ENCODE assay signal across 12 cellular contexts in genomic region chrX:28586291-28586690, GRCh38. TPM values are rescaled to one million over a fixed set of nuclear protein-coding genes. Genes with fewer than 3 reads are reported as not detected.
DNase-seq lines count a peak whose midpoint lies in the region; ATAC-seq and TF ChIP-seq lines count a peak whose summit lies in the region.
"Had no signal": no experiment of that assay in that cellular context is flagged by ENCODE, and none has a peak within 500 bp of the region (broad histone marks: within the 10 kb centered on the region; RNA-seq: fewer than 3 reads in every experiment).

No MANE protein-coding gene starts in this region.

- no peaks in the 10 kb centered on the region for H4K20me1 ChIP-seq in PC-9 (ENCODE audit: insufficient read depth)
- H4K20me1 ChIP-seq: BLaER1 had no signal

- H3K27ac ChIP-seq in PC-9 (no peak overlapping the region), foreskin keratinocyte (no peak overlapping the region)
- H3K27ac ChIP-seq: BLaER1, spleen had no signal

- no peaks in the 10 kb centered on the region for H3F3A ChIP-seq in PC-9 (ENCODE audit: insufficient read depth, low read depth)

- peak overlapping the region; percentile 42; the same call in 1 of the 2 replicates for H3K4me2 ChIP-seq in PC-9
- H3K4me2 ChIP-seq: BLaER1 had no signal

- H3K4me1 ChIP-seq in PC-9 (replicated peaks; ENCODE audit: insufficient read depth), result no peaks in the 10 kb centered on the region
- no peaks in the 10 kb centered on the region for H3K4me1 ChIP-seq in foreskin keratinocyte
- H3K4me1 ChIP-seq: BLaER1, spleen had no signal

- no peak overlapping the region for H3K4me3 ChIP-seq in PC-9
- H3K4me3 ChIP-seq: BLaER1 had no signal

- POLR2A ChIA-PET in PC-9 (lab: Charles Lee; ENCODE audit: unreplicated experiment), result no interaction called here

- no peak overlapping the region for H3K4me3 Mint-ChIP-seq in nephron progenitor cell
- H3K4me3 Mint-ChIP-seq in type B pancreatic cell, result no peak overlapping the region
- H3K4me3 Mint-ChIP-seq: T-helper 1 cell treated with Interleukin-12 subunit alpha and Interleukin-12 subunit beta and Interleukin-4 antibody, amounts not matched to agents 30 μg/mL and 1 μg/mL, for 36 hours had no signal

- no peak overlapping the region for H2AFZ ChIP-seq in PC-9

- TF ChIP-seq CTCF in PC-9 (conservative IDR thresholded peaks at IDR 0.05) (no peak), foreskin keratinocyte (conservative IDR thresholded peaks at IDR 0.05) (no peak), nephron progenitor cell (IDR thresholded peaks at IDR 0.05) (no peak), type B pancreatic cell (conservative IDR thresholded peaks at IDR 0.05) (no peak)

- H3K36me3 Mint-ChIP-seq in nephron progenitor cell (ENCODE audit: low read depth) (no peaks in the 10 kb centered on the region), type B pancreatic cell (no peaks in the 10 kb centered on the region)

- peak overlapping the region; percentile 47 for H3K27ac Mint-ChIP-seq in nephron progenitor cell
- no peak overlapping the region for H3K27ac Mint-ChIP-seq in type B pancreatic cell
- H3K27ac Mint-ChIP-seq: T-helper 1 cell treated with Interleukin-12 subunit alpha and Interleukin-12 subunit beta and Interleukin-4 antibody, amounts not matched to agents 30 μg/mL and 1 μg/mL, for 36 hours had no signal

- BruUV-seq in PC-9 (replicated peaks; lab: Mats Ljungman, UMichigan), result no TSS peak

- H3K4me1 Mint-ChIP-seq in nephron progenitor cell (peaks cover 11% of the 10 kb centered on the region), type B pancreatic cell (ENCODE audit: unreplicated experiment) (peaks cover 17% of the 10 kb centered on the region)

- DNase-seq in A172 (ENCODE audit: low spot score) (peak; percentile 23), PC-9 (peak in 1 of 2 experiments; percentile 2), foreskin keratinocyte (no peak), nephron progenitor cell (peak; percentile 62), NCI-H2171 (lab: John Stamatoyannopoulos, UW) (no peak), type B pancreatic cell (ENCODE audit: extremely low spot score, unreplicated experiment) (no peak)
- DNase-seq: activated T-cell treated with anti-CD3 and anti-CD28 coated beads, Interleukin-2, amount 50 U/mL, for 48 hours; spleen had no signal

- H3K27me3 ChIP-seq in PC-9 (ENCODE audit: insufficient read depth, low read depth) (no peaks in the 10 kb centered on the region), foreskin keratinocyte (no peaks in the 10 kb centered on the region)
- H3K27me3 ChIP-seq: BLaER1 had no signal

- no peaks in the 10 kb centered on the region for H3K9me3 Mint-ChIP-seq in nephron progenitor cell
- H3K9me3 Mint-ChIP-seq in type B pancreatic cell, result no peaks in the 10 kb centered on the region
- H3K9me3 Mint-ChIP-seq: T-helper 1 cell treated with Interleukin-12 subunit alpha and Interleukin-12 subunit beta and Interleukin-4 antibody, amounts not matched to agents 30 μg/mL and 1 μg/mL, for 36 hours had no signal

- no peaks in the 10 kb centered on the region for H3K79me2 ChIP-seq in PC-9 (ENCODE audit: low read depth)

- ATAC-seq in foreskin keratinocyte, result peak; percentile 36
- no peak for ATAC-seq in GM21825 (IDR thresholded peaks at IDR 0.05; ENCODE audit: unreplicated experiment)
- ATAC-seq in GM18498 (IDR thresholded peaks at IDR 0.05; ENCODE audit: unreplicated experiment), result no peak

- H3K9me3 ChIP-seq in PC-9 (ENCODE audit: insufficient read depth, low read depth), result no peaks in the 10 kb centered on the region
- H3K9me3 ChIP-seq: BLaER1, spleen had no signal

- intact Hi-C loops in PC-9 (cut with micrococcal nuclease; ENCODE audit: unreplicated experiment), result no loop called here

- CTCF ChIA-PET in PC-9 (lab: Charles Lee), result no interaction called here

- H3K27me3 Mint-ChIP-seq in nephron progenitor cell (ENCODE audit: low read depth, poor library complexity) (no peaks in the 10 kb centered on the region), type B pancreatic cell (peaks cover 30% of the 10 kb centered on the region)

- no peaks in the 10 kb centered on the region for H3K9me2 ChIP-seq in PC-9 (ENCODE audit: insufficient read depth)

- no peaks in the 10 kb centered on the region for H3K36me3 ChIP-seq in PC-9 (ENCODE audit: low read depth)
- H3K36me3 ChIP-seq: BLaER1, spleen had no signal

RNA-seq across cellular contexts. Expression of gene IL1RAPL1, which starts 1.0 kb away (rescaled TPM):
- 14.9 and 15.5 TPM in 2 replicates for total RNA-seq in A172 (2014; rRNA removed; shearing (Covaris generic))
- total RNA-seq in PC-9 (2021) (0.26 TPM in 1 of 2 replicates, not detected in the other), foreskin keratinocyte (0.11 and 0.48 TPM in 2 replicates), type B pancreatic cell (ENCODE audit: low replicate concordance) (0.48 and 2.6 TPM in 2 replicates)
- 0.01 TPM in 1 of 2 replicates, not detected in the other for polyA plus RNA-seq in foreskin keratinocyte

Comparison
In these comparisons a context has a peak if more than half of its experiments do, and no peak if none do; other contexts are left out.
1. DNase-seq: peak in A172 (single experiment) and nephron progenitor cell (single experiment); none in foreskin keratinocyte (0 of 2), NCI-H2171 (single experiment) and type B pancreatic cell (single experiment).